8 cellular contexts compared by ENCODE assay signal in genomic region chr2:135876066-135876711, GRCh38. TPM values are rescaled to one million over a fixed set of nuclear protein-coding genes. Genes with fewer than 3 reads are reported as not detected.
DNase-seq lines count a peak whose midpoint lies in the region; ATAC-seq, FAIRE-seq and TF ChIP-seq lines count a peak whose summit lies in the region.

Gene MCM6 (minus strand): TSS chr2:135876443. CDS start chr2:135876365, 78 bp downstream.

- H3K4me1 ChIP-seq in BE2C, result no peaks in the 10 kb centered on the region

- H3K27me3 ChIP-seq in BE2C, result no peaks in the 10 kb centered on the region

- peak; percentile 93 for ATAC-seq in HG03457 (IDR thresholded peaks at IDR 0.05; ENCODE audit: unreplicated experiment)
- ATAC-seq in left colon, result peak; percentile 99

- H3K4me3 ChIP-seq in BE2C (ENCODE audit: low read depth, low read length), result peak within 1 kb of the TSS; percentile 69
- peak within 1 kb of the TSS; percentile 70 for H3K4me3 ChIP-seq in coronary artery

- no peaks in the 10 kb centered on the region for H3K36me3 ChIP-seq in BE2C

- H3K27ac ChIP-seq in coronary artery, result peak within 1 kb of the TSS; percentile 74 to 80

- intact Hi-C loops in left colon (cut with DNase I, micrococcal nuclease), result no loop called here

- TF ChIP-seq CTCF in BE2C (IDR thresholded peaks at IDR 0.05; ENCODE audit: low read depth, low read length) (no peak), coronary artery (IDR thresholded peaks at IDR 0.05) (no peak)

- H3K9me3 ChIP-seq in BE2C, result no peaks in the 10 kb centered on the region

- peak; percentile 98 for FAIRE-seq in GM19239 (lab: Jason Lieb, UNC)

- DNase-seq in BE2C (peak; percentile 95), GM19239 (ENCODE audit: insufficient read length, low spot score) (peak; percentile 94), NCI-H524 treated with DMSO at 0.1 percent for 48 hours (lab: John Stamatoyannopoulos, UW) (peak; percentile 69), coronary artery (ENCODE audit: low spot score) (peak; percentile 99), left colon (peak; percentile 97 to 99)
- peak; percentile 98 for DNase-seq in activated CD4-positive, alpha-beta T cell treated with anti-CD3 and anti-CD28 coated beads for 4 hours
- DNase-seq in stimulated activated CD4-positive, alpha-beta T cell treated with anti-CD3 and anti-CD28 coated beads, Interleukin-1b, Interleukin-23, amount 100 ng/mL, for 48 hours, result peak; percentile 99

RNA-seq across cellular contexts. Expression of gene MCM6, which starts in this region (rescaled TPM):
- 10.0 TPM for polyA plus RNA-seq in BE2C (2012; ENCODE audit: insufficient read depth, insufficient read length, low read depth)
- total RNA-seq in left colon, result 10 to 100 TPM in 1 of 2 donors, 1 to 10 TPM in 1; 7.8 to 14.9 TPM

Comparison
In these comparisons a context has a peak if more than half of its experiments do, and no peak if none do; other contexts are left out.
1. Peak in every context shown above with its lines: DNase-seq, ATAC-seq, H3K4me3 ChIP-seq and H3K27ac ChIP-seq.